Comparison of ENCODE assay signal across 10 cellular contexts in genomic region chr5:9339206-9339818, GRCh38.
DNase-seq lines count a peak whose midpoint lies in the region; ATAC-seq lines count a peak whose summit lies in the region.
"Had no signal": no experiment of that assay in that cellular context is flagged by ENCODE, and none has a peak within 500 bp of the region (broad histone marks: within the 10 kb centered on the region; RNA-seq: fewer than 3 reads in every experiment).

No MANE protein-coding gene starts in this region.

- no peaks in the 10 kb centered on the region for H3K79me2 ChIP-seq in mesendoderm (ENCODE audit: control insufficient read depth, insufficient read depth, low read length)

- H3K27me3 ChIP-seq in mesendoderm (ENCODE audit: insufficient read depth, low read length, poor library complexity), result no peaks in the 10 kb centered on the region

- H4K5ac ChIP-seq in mesendoderm (ENCODE audit: low read length), result no peak overlapping the region

- no peaks in the 10 kb centered on the region for H3K79me1 ChIP-seq in mesendoderm (ENCODE audit: low read length)

- no peaks in the 10 kb centered on the region for H3K36me3 ChIP-seq in mesendoderm (ENCODE audit: control insufficient read depth, insufficient read depth, low read length)

- no CpG with 5 or more reads among the region's 3 CpGs for WGBS in mesendoderm (ENCODE audit: extremely low coverage, insufficient coverage, low lambda C conversion rate)

- H2AK5ac ChIP-seq in mesendoderm (ENCODE audit: low read length), result no peak overlapping the region

- no peak overlapping the region for H3K4me2 ChIP-seq in mesendoderm (ENCODE audit: low read length)

- no peak overlapping the region for H3K56ac ChIP-seq in mesendoderm (ENCODE audit: low read length)

- H4K8ac ChIP-seq in mesendoderm (ENCODE audit: low read depth, low read length), result no peak overlapping the region

- H3K18ac ChIP-seq in mesendoderm (ENCODE audit: low read length), result no peak overlapping the region

- H2BK15ac ChIP-seq in mesendoderm (replicated peaks; ENCODE audit: low read depth), result no peak overlapping the region

- in situ Hi-C loops in SK-MEL-5 (cut with HindIII; ENCODE audit: low pct_unique_long_range_greater_than_20kb, low sequenced_read_pairs), result no loop called here

- H2BK5ac ChIP-seq in mesendoderm (ENCODE audit: low read length), result no peak overlapping the region

- ATAC-seq in HG02759 (IDR thresholded peaks at IDR 0.05; ENCODE audit: unreplicated experiment) (peak; percentile 47), HG02870 (IDR thresholded peaks at IDR 0.05; ENCODE audit: unreplicated experiment) (no peak)

- no peak overlapping the region for H3K4me3 ChIP-seq in mesendoderm (ENCODE audit: low read length)

- no peak overlapping the region for H3K4ac ChIP-seq in mesendoderm (ENCODE audit: low read depth, low read length)

- no peak overlapping the region for H3K27ac ChIP-seq in mesendoderm (ENCODE audit: low read depth, low read length)

- peak; percentile 3 to 53 for DNase-seq in NCI-H526 (lab: John Stamatoyannopoulos, UW)
- DNase-seq in NCI-H526 treated with DMSO at 0.1 percent for 48 hours (lab: John Stamatoyannopoulos, UW), result no peak
- peak; percentile 48 for DNase-seq in SK-MEL-5 (ENCODE audit: low read depth, low spot score)
- DNase-seq in mesendoderm, result peak; percentile 68
- DNase-seq in activated gamma-delta T cell (lab: John Stamatoyannopoulos, UW), result no peak
- no peak for DNase-seq in OCI-M2 (lab: John Stamatoyannopoulos, UW; ENCODE audit: unreplicated experiment)
- DNase-seq: activated CD4-positive, alpha-beta T cell treated with anti-CD3 and anti-CD28 coated beads for 4 hours; NCI-H1105 had no signal

- no peak overlapping the region for H3K23ac ChIP-seq in mesendoderm (ENCODE audit: low read length)

- H2BK120ac ChIP-seq in mesendoderm (ENCODE audit: low read depth, low read length), result no peak overlapping the region

- no peaks in the 10 kb centered on the region for H3K4me1 ChIP-seq in mesendoderm (ENCODE audit: control insufficient read depth, low read depth, low read length)

- no peak overlapping the region for H3K9ac ChIP-seq in mesendoderm (ENCODE audit: low read length)

Comparison
In these comparisons a context has a peak if more than half of its experiments do, and no peak if none do; other contexts are left out.
1. DNase-seq: peak in NCI-H526 (2 of 2), SK-MEL-5 (single experiment) and mesendoderm (single experiment); none in NCI-H526 treated with DMSO at 0.1 percent for 48 hours (single experiment), activated gamma-delta T cell (single experiment) and OCI-M2 (single experiment).